In genomic region chr22:50523806-50524663, GRCh38 we compare ENCODE assay signal across 8 cellular contexts. TPM values are rescaled to one million over a fixed set of nuclear protein-coding genes. Genes with fewer than 3 reads are reported as not detected.
DNase-seq lines count a peak whose midpoint lies in the region; ATAC-seq and TF ChIP-seq lines count a peak whose summit lies in the region.

No MANE protein-coding gene starts in this region.

- ATAC-seq in Right ventricle myocardium inferior = no peak
- ATAC-seq in Right ventricle myocardium superior (ENCODE audit: poor library complexity) = no peak
- no peak for ATAC-seq in activated naive CD4-positive, alpha-beta T cell treated with anti-CD3 and anti-CD28 coated beads, Interleukin-2, amount 50 U/mL, for 72 hours
- no peak for ATAC-seq in left lung
- ATAC-seq in upper lobe of right lung = no peak
- no peak for ATAC-seq in HG02852 (IDR thresholded peaks at IDR 0.05; ENCODE audit: unreplicated experiment)

- H3K9me3 Mint-ChIP-seq in activated naive CD4-positive, alpha-beta T cell treated with anti-CD3 and anti-CD28 coated beads, Interleukin-2, amount 50 U/mL, for 72 hours = no peaks in the 10 kb centered on the region

- peaks cover 7 to 38% of the 10 kb centered on the region in 2 donors for H3K36me3 Mint-ChIP-seq in activated naive CD4-positive, alpha-beta T cell treated with anti-CD3 and anti-CD28 coated beads, Interleukin-2, amount 50 U/mL, for 72 hours

- H3K27ac ChIP-seq in left lung (peak overlapping the region; percentile 99), upper lobe of right lung (no peak overlapping the region)

- H3K36me3 ChIP-seq in left lung (peaks cover 0 to 70% of the 10 kb centered on the region in 2 donors), upper lobe of right lung (peaks cover 27% of the 10 kb centered on the region)

- peak; percentile 55 for DNase-seq in Right ventricle myocardium inferior (ENCODE audit: missing footprints)
- DNase-seq in Right ventricle myocardium superior = no peak
- DNase-seq in activated naive CD4-positive, alpha-beta T cell treated with anti-CD3 and anti-CD28 coated beads, Interleukin-2, amount 50 U/mL, for 72 hours (ENCODE audit: low spot score in 2 of 2) = no peak
- peak in 1 of 2 donors; percentile 79 for DNase-seq in left lung
- no peak for DNase-seq in upper lobe of right lung
- no peak for DNase-seq in AG20443 (ENCODE audit: low spot score)
- DNase-seq in central memory CD4-positive, alpha-beta T cell = no peak

- H3K4me3 ChIP-seq in left lung (peak overlapping the region; percentile 85 to 86), upper lobe of right lung (peak overlapping the region; percentile 90)

- H3K27ac Mint-ChIP-seq in activated naive CD4-positive, alpha-beta T cell treated with anti-CD3 and anti-CD28 coated beads, Interleukin-2, amount 50 U/mL, for 72 hours = peak overlapping the region; percentile 92 to 99

- no peaks in the 10 kb centered on the region for H3K9me3 ChIP-seq in left lung
- H3K9me3 ChIP-seq in upper lobe of right lung = no peaks in the 10 kb centered on the region

- H3K4me1 ChIP-seq in left lung = peaks cover 19 to 43% of the 10 kb centered on the region in 2 donors
- peaks cover 30% of the 10 kb centered on the region for H3K4me1 ChIP-seq in upper lobe of right lung

- intact Hi-C loops in Right ventricle myocardium inferior (cut with DNase I) (no loop called here), Right ventricle myocardium superior (cut with DNase I) (no loop called here), left lung (cut with DNase I) (no loop called here), upper lobe of right lung (cut with DNase I) (no loop called here)

- TF ChIP-seq CTCF in left lung (IDR thresholded peaks at IDR 0.05) (no peak), upper lobe of right lung (IDR thresholded peaks at IDR 0.05) (no peak)

- H3K27me3 ChIP-seq in left lung (no peaks in the 10 kb centered on the region), upper lobe of right lung (no peaks in the 10 kb centered on the region)

RNA-seq across cellular contexts. Expression of gene SCO2, which starts 1.4 kb away (rescaled TPM):
- total RNA-seq in Right ventricle myocardium inferior (not detected), Right ventricle myocardium superior (not detected), left lung (1 to 10 TPM; 2.3 to 3.1 TPM), upper lobe of right lung (3.1 TPM)
- total RNA-seq in activated naive CD4-positive, alpha-beta T cell treated with anti-CD3 and anti-CD28 coated beads, Interleukin-2, amount 50 U/mL, for 72 hours = 1 to 10 TPM in 1 of 2 donors, not detected in 1; 4.8 TPM

RNA-seq across cellular contexts. Expression of gene TYMP, which starts 5.8 kb away (rescaled TPM):
- 15.5 TPM for total RNA-seq in Right ventricle myocardium inferior
- total RNA-seq in Right ventricle myocardium superior = 11.8 TPM
- total RNA-seq in activated naive CD4-positive, alpha-beta T cell treated with anti-CD3 and anti-CD28 coated beads, Interleukin-2, amount 50 U/mL, for 72 hours = 10 to 100 TPM; 20.8 to 74.5 TPM
- total RNA-seq in left lung = 100 to 1,000 TPM; 130 to 256 TPM
- total RNA-seq in upper lobe of right lung = 122 TPM

RNA-seq across cellular contexts. Expression of gene NCAPH2, which starts 16.0 kb away (rescaled TPM):
- total RNA-seq in Right ventricle myocardium inferior (26.7 TPM), Right ventricle myocardium superior (28.8 TPM), left lung (10 to 100 TPM; 45.5 to 50.1 TPM), upper lobe of right lung (51.8 TPM)
- total RNA-seq in activated naive CD4-positive, alpha-beta T cell treated with anti-CD3 and anti-CD28 coated beads, Interleukin-2, amount 50 U/mL, for 72 hours = 100 to 1,000 TPM; 121 to 130 TPM

RNA-seq across cellular contexts. Expression of gene LMF2, which starts 16.5 kb away (rescaled TPM):
- total RNA-seq in Right ventricle myocardium inferior (24.9 TPM), Right ventricle myocardium superior (25.3 TPM), left lung (10 to 100 TPM; 73.1 to 76.4 TPM), upper lobe of right lung (65.8 TPM)
- total RNA-seq in activated naive CD4-positive, alpha-beta T cell treated with anti-CD3 and anti-CD28 coated beads, Interleukin-2, amount 50 U/mL, for 72 hours = 10 to 100 TPM; 54.2 to 76.7 TPM

RNA-seq across cellular contexts. Expression of gene KLHDC7B, which starts 21.7 kb away (rescaled TPM):
- total RNA-seq in Right ventricle myocardium inferior (not detected), Right ventricle myocardium superior (not detected), left lung (under 1 TPM; 0.29 to 0.73 TPM), upper lobe of right lung (0.69 TPM)
- total RNA-seq in activated naive CD4-positive, alpha-beta T cell treated with anti-CD3 and anti-CD28 coated beads, Interleukin-2, amount 50 U/mL, for 72 hours = 10 to 100 TPM in 1 of 2 donors, 1 to 10 TPM in 1; 2.6 to 11.0 TPM
